In the genomic region with DNA sequence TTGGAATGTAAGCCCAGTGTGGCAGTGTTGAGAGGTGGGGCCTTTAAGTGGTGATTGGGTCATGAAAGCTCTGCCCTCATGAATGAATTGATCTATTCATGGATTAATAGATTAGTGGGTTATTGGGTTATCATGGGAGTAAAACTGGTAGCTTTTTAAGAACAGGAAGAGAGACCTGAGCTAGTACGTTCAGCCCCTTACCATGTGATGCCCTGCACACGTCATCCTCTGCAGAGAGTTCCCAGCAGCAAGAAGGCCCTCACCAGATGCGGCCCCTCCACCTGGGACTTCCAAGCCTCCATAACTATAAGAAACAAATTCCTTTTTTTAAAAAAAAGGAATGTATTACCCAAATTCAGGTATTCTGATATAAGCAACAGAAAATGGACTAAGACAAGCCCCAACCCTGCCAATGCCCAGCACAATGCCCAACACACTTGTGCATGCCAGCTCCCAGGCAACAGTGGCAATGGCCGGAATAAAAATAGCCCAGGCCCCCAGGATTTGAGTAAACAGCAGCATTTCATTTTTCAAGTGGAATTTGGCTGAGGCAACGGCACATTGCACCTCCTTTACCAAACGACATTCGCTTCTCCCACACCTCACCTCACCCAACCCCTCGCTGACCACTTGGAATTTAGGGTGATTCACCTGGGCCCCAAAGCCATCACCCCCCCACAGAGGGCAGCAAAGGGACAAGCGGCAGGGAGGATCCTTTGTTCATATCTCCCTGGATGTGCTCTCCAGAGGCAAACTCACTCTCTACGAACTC, we compare ENCODE assay signal across 1 cellular context.
TF ChIP-seq lines count a peak whose summit lies in the region.

No MANE protein-coding gene starts in this region.

TF ChIP-seq in K562, 482 proteins besides CTCF, POLR2A, EP300 and RAD21 (continued from another document):
- TF ChIP-seq PHB (CRISPR knock-in tag; IDR thresholded peaks at IDR 0.05) = peak; percentile 59; the same call in 1 of the 2 replicates
- no peak; the same call in 1 of the 2 replicates for TF ChIP-seq JUND (IDR thresholded peaks at IDR 0.05; ENCODE audit: borderline replicate concordance, low read depth, low read length)
- peak; percentile 47; the same call in 1 of the 3 replicates for TF ChIP-seq JUND (tag; IDR thresholded peaks at IDR 0.05; ENCODE audit: borderline replicate concordance, low read depth, low read length)
- TF ChIP-seq ZNF740 (CRISPR knock-in tag; IDR thresholded peaks at IDR 0.05) = peak; percentile 77
- no peak for TF ChIP-seq ZNF740 (tag; IDR thresholded peaks at IDR 0.05)
- TF ChIP-seq NR2F6 (CRISPR knock-in tag; IDR thresholded peaks at IDR 0.05) = no peak
- TF ChIP-seq, protein P1, sequence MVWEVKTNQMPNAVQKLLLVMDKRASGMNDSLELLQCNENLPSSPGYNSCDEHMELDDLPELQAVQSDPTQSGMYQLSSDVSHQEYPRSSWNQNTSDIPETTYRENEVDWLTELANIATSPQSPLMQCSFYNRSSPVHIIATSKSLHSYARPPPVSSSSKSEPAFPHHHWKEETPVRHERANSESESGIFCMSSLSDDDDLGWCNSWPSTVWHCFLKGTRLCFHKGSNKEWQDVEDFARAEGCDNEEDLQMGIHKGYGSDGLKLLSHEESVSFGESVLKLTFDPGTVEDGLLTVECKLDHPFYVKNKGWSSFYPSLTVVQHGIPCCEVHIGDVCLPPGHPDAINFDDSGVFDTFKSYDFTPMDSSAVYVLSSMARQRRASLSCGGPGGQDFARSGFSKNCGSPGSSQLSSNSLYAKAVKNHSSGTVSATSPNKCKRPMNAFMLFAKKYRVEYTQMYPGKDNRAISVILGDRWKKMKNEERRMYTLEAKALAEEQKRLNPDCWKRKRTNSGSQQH (CRISPR knock-in tag; IDR thresholded peaks at IDR 0.05) = no peak
- peak; percentile 42; the same call in 1 of the 2 replicates for TF ChIP-seq FOSL1 (tag; conservative IDR thresholded peaks at IDR 0.05)
- TF ChIP-seq, protein P2, sequence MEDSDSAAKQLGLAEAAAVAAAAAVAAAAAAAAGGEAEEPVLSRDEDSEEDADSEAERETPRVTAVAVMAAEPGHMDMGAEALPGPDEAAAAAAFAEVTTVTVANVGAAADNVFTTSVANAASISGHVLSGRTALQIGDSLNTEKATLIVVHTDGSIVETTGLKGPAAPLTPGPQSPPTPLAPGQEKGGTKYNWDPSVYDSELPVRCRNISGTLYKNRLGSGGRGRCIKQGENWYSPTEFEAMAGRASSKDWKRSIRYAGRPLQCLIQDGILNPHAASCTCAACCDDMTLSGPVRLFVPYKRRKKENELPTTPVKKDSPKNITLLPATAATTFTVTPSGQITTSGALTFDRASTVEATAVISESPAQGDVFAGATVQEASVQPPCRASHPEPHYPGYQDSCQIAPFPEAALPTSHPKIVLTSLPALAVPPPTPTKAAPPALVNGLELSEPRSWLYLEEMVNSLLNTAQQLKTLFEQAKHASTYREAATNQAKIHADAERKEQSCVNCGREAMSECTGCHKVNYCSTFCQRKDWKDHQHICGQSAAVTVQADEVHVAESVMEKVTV (CRISPR knock-in tag; IDR thresholded peaks at IDR 0.05) = 0 out of 2 replicates have a peak, but pooled peaks have one; percentile 31
- 0 out of 2 replicates have a peak, but pooled peaks have one; percentile 42 for TF ChIP-seq LCOR (CRISPR knock-in tag; IDR thresholded peaks at IDR 0.05)
- TF ChIP-seq, protein P3, sequence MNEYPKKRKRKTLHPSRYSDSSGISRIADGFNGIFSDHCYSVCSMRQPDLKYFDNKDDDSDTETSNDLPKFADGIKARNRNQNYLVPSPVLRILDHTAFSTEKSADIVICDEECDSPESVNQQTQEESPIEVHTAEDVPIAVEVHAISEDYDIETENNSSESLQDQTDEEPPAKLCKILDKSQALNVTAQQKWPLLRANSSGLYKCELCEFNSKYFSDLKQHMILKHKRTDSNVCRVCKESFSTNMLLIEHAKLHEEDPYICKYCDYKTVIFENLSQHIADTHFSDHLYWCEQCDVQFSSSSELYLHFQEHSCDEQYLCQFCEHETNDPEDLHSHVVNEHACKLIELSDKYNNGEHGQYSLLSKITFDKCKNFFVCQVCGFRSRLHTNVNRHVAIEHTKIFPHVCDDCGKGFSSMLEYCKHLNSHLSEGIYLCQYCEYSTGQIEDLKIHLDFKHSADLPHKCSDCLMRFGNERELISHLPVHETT (CRISPR knock-in tag; conservative IDR thresholded peaks at IDR 0.05 in 1 of 2, IDR thresholded peaks at IDR 0.05 in 1 of 2) = peak in 1 of 2 experiments; percentile 35; a peak in 2 of 4 replicates
TF ChIP-seq in K562: peak in this region for 10.
